22 cellular contexts compared by ENCODE assay signal in the genomic region with DNA sequence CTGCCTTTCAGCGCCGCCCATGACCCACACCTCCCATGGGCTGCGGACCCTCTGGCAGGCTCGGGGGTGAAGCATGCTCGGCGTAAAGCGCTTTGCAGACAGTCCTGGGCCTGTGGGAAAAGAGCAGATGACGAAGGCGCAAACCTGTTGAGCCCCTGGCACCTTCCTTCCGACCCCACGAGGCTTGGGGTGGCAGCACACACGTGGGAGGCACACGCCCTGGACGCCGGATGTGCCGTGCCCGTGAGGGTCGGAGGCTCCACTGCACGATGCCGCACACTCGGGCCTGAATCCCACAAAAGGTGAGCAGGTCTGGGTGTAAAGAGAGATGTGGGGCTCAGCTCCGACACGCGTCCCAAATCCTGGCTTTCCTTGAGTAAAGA.
"Had no signal": no experiment of that assay in that cellular context is flagged by ENCODE, and none has a peak within 500 bp of the region (broad histone marks: within the 10 kb centered on the region; RNA-seq: fewer than 3 reads in every experiment).

No MANE protein-coding gene starts in this region.

- H3K4me3 ChIP-seq: breast epithelium, Peyer's patch had no signal

- H3K36me3 Mint-ChIP-seq: activated naive CD4-positive, alpha-beta T cell treated with anti-CD3 and anti-CD28 coated beads, Interleukin-2, amount 50 U/mL, for 24 hours had no signal

- H3K4me1 Mint-ChIP-seq: activated naive CD4-positive, alpha-beta T cell treated with anti-CD3 and anti-CD28 coated beads, Interleukin-2, amount 50 U/mL, for 24 hours had no signal

- H3K4me1 ChIP-seq: breast epithelium, Peyer's patch had no signal

- H3K9me3 ChIP-seq: breast epithelium, Peyer's patch had no signal

- H3K36me3 ChIP-seq: breast epithelium, Peyer's patch had no signal

- H3K27me3 Mint-ChIP-seq: activated naive CD4-positive, alpha-beta T cell treated with anti-CD3 and anti-CD28 coated beads, Interleukin-2, amount 50 U/mL, for 24 hours had no signal

- H3K27me3 ChIP-seq: breast epithelium, Peyer's patch had no signal

- H3K27ac Mint-ChIP-seq: activated CD8-positive, alpha-beta T cell treated with anti-CD3 and anti-CD28 coated beads, Interleukin-2, amount 10 ng/mL, durations not matched to agents 7 days and 5 days; activated naive CD4-positive, alpha-beta T cell treated with anti-CD3 and anti-CD28 coated beads, Interleukin-2, amount 50 U/mL, for 24 hours; activated T-helper 1 cell treated with anti-CD3 and anti-CD28 coated beads, Interleukin-12 subunit alpha, Interleukin-12 subunit beta, Interleukin-2, Interleukin-4 antibody, amounts not matched to agents 30 ng/mL and 10 ng/mL and 1 ng/mL, durations not matched to agents 14 hours and 24 hours and 36 hours; T-helper 1 cell treated with Interleukin-12 subunit alpha and Interleukin-12 subunit beta and Interleukin-4 antibody, amounts not matched to agents 30 μg/mL and 1 μg/mL, for 36 hours had no signal

- H3K27ac ChIP-seq: breast epithelium, Peyer's patch, RWPE1 had no signal

- DNase-seq: activated CD4-positive, alpha-beta T cell treated with anti-CD3 and anti-CD28 coated beads for 48 hours; activated CD4-positive, alpha-beta T cell treated with anti-CD3 and anti-CD28 coated beads, Interleukin-2, amount 50 U/mL, for 4 hours; activated CD4-positive, CD25-positive, alpha-beta regulatory T cell treated with anti-CD3 and anti-CD28 coated beads, Interleukin-2, amount 50 U/mL, for 72 hours; activated CD8-positive, alpha-beta memory T cell treated with anti-CD3 and anti-CD28 coated beads, Interleukin-2, amount 50 U/mL, for 48 hours; activated CD8-positive, alpha-beta T cell treated with anti-CD3 and anti-CD28 coated beads, Interleukin-2, amount 10 ng/mL, durations not matched to agents 7 days and 5 days; activated effector memory CD4-positive, alpha-beta T cell treated with Interleukin-2 at 50 U/mL for 16 hours; activated naive CD4-positive, alpha-beta T cell; activated T-cell treated with anti-CD3 and anti-CD28 coated beads, Interleukin-2, amount 50 U/mL, for 1 hour; central memory CD4-positive, alpha-beta T cell; NCI-H1048; NCI-H146; NCI-H187 treated with DMSO at 0.1 percent for 48 hours; NCI-H2081 treated with DMSO at 0.1 percent for 48 hours; NCI-H446; NCI-H524; Peyer's patch; SHP77 treated with DMSO at 0.1 percent for 48 hours had no signal

- H3K4me3 Mint-ChIP-seq: activated CD8-positive, alpha-beta T cell treated with anti-CD3 and anti-CD28 coated beads, Interleukin-2, amount 10 ng/mL, durations not matched to agents 7 days and 5 days; activated naive CD4-positive, alpha-beta T cell treated with anti-CD3 and anti-CD28 coated beads, Interleukin-2, amount 50 U/mL, for 24 hours; activated T-helper 1 cell treated with anti-CD3 and anti-CD28 coated beads, Interleukin-12 subunit alpha, Interleukin-12 subunit beta, Interleukin-2, Interleukin-4 antibody, amounts not matched to agents 30 ng/mL and 10 ng/mL and 1 ng/mL, durations not matched to agents 14 hours and 24 hours and 36 hours; T-helper 1 cell treated with Interleukin-12 subunit alpha and Interleukin-12 subunit beta and Interleukin-4 antibody, amounts not matched to agents 30 μg/mL and 1 μg/mL, for 36 hours had no signal

- ATAC-seq: activated CD8-positive, alpha-beta T cell treated with anti-CD3 and anti-CD28 coated beads, Interleukin-2, amount 10 ng/mL, durations not matched to agents 7 days and 5 days had no signal

- H3K9me3 Mint-ChIP-seq: activated naive CD4-positive, alpha-beta T cell treated with anti-CD3 and anti-CD28 coated beads, Interleukin-2, amount 50 U/mL, for 24 hours; activated T-helper 1 cell treated with anti-CD3 and anti-CD28 coated beads, Interleukin-12 subunit alpha, Interleukin-12 subunit beta, Interleukin-2, Interleukin-4 antibody, amounts not matched to agents 30 ng/mL and 10 ng/mL and 1 ng/mL, durations not matched to agents 14 hours and 24 hours and 36 hours; T-helper 1 cell treated with Interleukin-12 subunit alpha and Interleukin-12 subunit beta and Interleukin-4 antibody, amounts not matched to agents 30 μg/mL and 1 μg/mL, for 36 hours had no signal
